ENCODE assay signal across 30 cellular contexts in genomic region chr9:111375062-111375461, GRCh38. TPM values are rescaled to one million over a fixed set of nuclear protein-coding genes. Genes with fewer than 3 reads are reported as not detected.
"Had no signal": no experiment of that assay in that cellular context is flagged by ENCODE, and none has a peak within 500 bp of the region (broad histone marks: within the 10 kb centered on the region; RNA-seq: fewer than 3 reads in every experiment).

No MANE protein-coding gene starts in this region.

- H3K36me3 ChIP-seq: uterus had no signal

- DNase-seq: activated CD4-positive, alpha-beta T cell treated with anti-CD3 and anti-CD28 coated beads for 4 hours; activated CD4-positive, alpha-beta T cell treated with anti-CD3 and anti-CD28 coated beads, Interleukin-2, amount 50 U/mL, for 4 hours; activated effector memory CD4-positive, alpha-beta T cell treated with Interleukin-2 at 50 U/mL for 16 hours; activated naive CD4-positive, alpha-beta T cell treated with Interleukin-2 at 50 U/mL for 16 hours; activated T-cell treated with anti-CD3 and anti-CD28 coated beads for 4 hours; activated T-cell treated with anti-CD3 and anti-CD28 coated beads, Interleukin-2, amount 50 U/mL, for 72 hours; anterior cingulate cortex; dorsolateral prefrontal cortex; effector memory CD4-positive, alpha-beta T cell; heart left ventricle; hypothalamus; left lung; right lobe of liver; stimulated activated CD4-positive, alpha-beta T cell treated with anti-CD3 and anti-CD28 coated beads, Interleukin-12 subunit alpha, Interleukin-12 subunit beta, amount 100 ng/mL, for 4 hours; stimulated activated CD4-positive, alpha-beta T cell treated with anti-CD3 and anti-CD28 coated beads, Interleukin-4, amount 100 ng/mL, for 1 hour; stimulated activated naive CD8-positive, alpha-beta T cell treated with anti-CD3 and anti-CD28 coated beads, Interleukin-15, Interleukin-2, amounts not matched to agents 100 U/mL and 50 U/mL, for 24 hours; T-helper 9 cell; uterus had no signal

- H3K27ac ChIP-seq: cardiac muscle cell, coronary artery, dorsolateral prefrontal cortex, heart left ventricle, left lung, right lobe of liver, skin epidermis, thoracic aorta, uterus, VCaP had no signal

- H3K4me1 ChIP-seq: heart left ventricle, left lung, right lobe of liver, uterus had no signal

- H3K4me3 ChIP-seq: cardiac muscle cell, coronary artery, dorsolateral prefrontal cortex, heart left ventricle, left lung, lung, right lobe of liver, skin epidermis, thoracic aorta, uterus had no signal

- H3K27me3 ChIP-seq: cardiac muscle cell, dorsolateral prefrontal cortex, heart left ventricle, left lung, right lobe of liver, uterus had no signal

- H3K9me3 ChIP-seq: heart left ventricle, left lung, right lobe of liver, thoracic aorta, uterus had no signal

RNA-seq across cellular contexts. Expression of gene OR2K2, which starts 45.0 kb away (rescaled TPM):
- total RNA-seq: activated T-cell treated with anti-CD3 and anti-CD28 coated beads, Interleukin-2, amount 50 U/mL, for 72 hours; cardiac muscle cell; esophagus mucosa; left lung; lung; mucosa of gallbladder; osteocyte; progenitor cell of endocrine pancreas; renal cortical epithelial cell; right lobe of liver; thoracic aorta; uterus had no signal
- polyA plus RNA-seq: adipose tissue, heart left ventricle, lung had no signal
